Comparison of ENCODE assay signal across 1 cellular context in the genomic region with DNA sequence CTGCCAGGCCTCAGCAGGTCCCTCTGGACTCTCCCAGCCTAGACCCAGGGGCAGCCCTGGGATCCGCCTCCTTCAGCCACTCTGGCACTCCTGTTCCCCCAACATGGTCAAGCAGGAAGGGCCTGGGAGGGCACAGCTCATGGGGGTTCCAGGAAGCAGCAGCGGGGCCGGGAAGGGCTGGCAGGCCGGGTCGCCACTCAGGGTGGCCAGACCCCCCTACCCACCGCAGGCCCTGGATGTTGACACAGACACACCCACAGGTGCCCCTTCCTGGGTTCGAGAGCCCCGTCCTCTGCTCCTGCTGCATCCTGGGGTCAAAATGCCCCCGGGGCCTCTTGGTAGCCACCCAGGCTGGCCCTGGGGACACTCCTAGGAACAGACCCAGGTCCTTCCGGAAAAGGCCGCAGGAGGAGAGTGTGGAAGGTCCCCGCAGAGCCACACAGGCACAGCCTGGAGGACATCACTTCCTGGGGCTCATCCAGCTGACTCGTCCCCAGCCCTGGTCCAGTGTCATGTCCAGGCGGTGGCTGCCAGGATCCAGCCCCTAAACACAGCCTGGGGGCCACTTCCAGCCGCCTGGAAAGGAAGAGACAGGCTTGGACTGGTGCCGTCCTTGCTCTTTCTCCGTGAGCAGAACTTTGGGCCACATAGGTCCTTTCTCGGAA.
TF ChIP-seq lines count a peak whose summit lies in the region.

No MANE protein-coding gene starts in this region.

TF ChIP-seq in IMR-90, 13 proteins besides CTCF, POLR2A, EP300 and RAD21:
- no peak for TF ChIP-seq SMC3 (IDR thresholded peaks at IDR 0.05; ENCODE audit: low read depth, low read length)
- TF ChIP-seq BHLHE40 (IDR thresholded peaks at IDR 0.05; ENCODE audit: low read depth, low read length) = no peak
- no peak for TF ChIP-seq MXI1 (IDR thresholded peaks at IDR 0.05; ENCODE audit: borderline replicate concordance, low read depth, low read length)
- TF ChIP-seq, protein P1, sequence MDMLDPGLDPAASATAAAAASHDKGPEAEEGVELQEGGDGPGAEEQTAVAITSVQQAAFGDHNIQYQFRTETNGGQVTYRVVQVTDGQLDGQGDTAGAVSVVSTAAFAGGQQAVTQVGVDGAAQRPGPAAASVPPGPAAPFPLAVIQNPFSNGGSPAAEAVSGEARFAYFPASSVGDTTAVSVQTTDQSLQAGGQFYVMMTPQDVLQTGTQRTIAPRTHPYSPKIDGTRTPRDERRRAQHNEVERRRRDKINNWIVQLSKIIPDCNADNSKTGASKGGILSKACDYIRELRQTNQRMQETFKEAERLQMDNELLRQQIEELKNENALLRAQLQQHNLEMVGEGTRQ (IDR thresholded peaks at IDR 0.05; ENCODE audit: low read depth, low read length) = no peak
- TF ChIP-seq, protein P2, sequence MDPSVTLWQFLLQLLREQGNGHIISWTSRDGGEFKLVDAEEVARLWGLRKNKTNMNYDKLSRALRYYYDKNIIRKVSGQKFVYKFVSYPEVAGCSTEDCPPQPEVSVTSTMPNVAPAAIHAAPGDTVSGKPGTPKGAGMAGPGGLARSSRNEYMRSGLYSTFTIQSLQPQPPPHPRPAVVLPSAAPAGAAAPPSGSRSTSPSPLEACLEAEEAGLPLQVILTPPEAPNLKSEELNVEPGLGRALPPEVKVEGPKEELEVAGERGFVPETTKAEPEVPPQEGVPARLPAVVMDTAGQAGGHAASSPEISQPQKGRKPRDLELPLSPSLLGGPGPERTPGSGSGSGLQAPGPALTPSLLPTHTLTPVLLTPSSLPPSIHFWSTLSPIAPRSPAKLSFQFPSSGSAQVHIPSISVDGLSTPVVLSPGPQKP (IDR thresholded peaks at IDR 0.05; ENCODE audit: borderline replicate concordance, low read depth, low read length) = no peak
- no peak for TF ChIP-seq RFX5 (IDR thresholded peaks at IDR 0.05; ENCODE audit: low read depth, low read length)
- TF ChIP-seq FOS (IDR thresholded peaks at IDR 0.05; ENCODE audit: low read depth, low read length) = no peak
- no peak for TF ChIP-seq MAZ (IDR thresholded peaks at IDR 0.05; ENCODE audit: borderline replicate concordance, low read depth, low read length)
- TF ChIP-seq MAFK (IDR thresholded peaks at IDR 0.05; ENCODE audit: low read depth, low read length) = no peak
